1 cellular context compared by ENCODE assay signal in the genomic region with DNA sequence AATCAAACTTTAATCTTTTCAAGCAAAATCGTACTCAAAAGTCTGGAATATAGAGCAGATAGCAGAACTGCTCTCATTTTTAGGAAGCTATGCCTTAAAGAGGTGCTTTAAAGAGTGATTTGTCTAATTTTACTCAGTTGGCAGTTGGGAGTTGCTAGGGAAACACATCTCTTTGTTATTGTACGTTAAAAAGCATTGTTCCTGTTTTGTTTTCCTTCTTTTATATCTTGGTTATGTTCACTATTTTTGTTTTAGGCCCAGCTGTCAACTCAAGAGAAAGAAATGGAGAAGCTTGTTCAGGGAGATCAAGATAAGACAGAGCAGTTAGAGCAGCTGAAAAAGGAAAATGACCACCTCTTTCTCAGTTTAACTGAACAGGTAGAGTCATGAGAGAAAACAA.
TF ChIP-seq lines count a peak whose summit lies in the region.

No MANE protein-coding gene starts in this region.

TF ChIP-seq in K562, 482 proteins besides CTCF, POLR2A, EP300 and RAD21:
- TF ChIP-seq SOX6 (IDR thresholded peaks at IDR 0.05) (peak; percentile 40; the same call in 1 of the 2 replicates), KLF16 (IDR thresholded peaks at IDR 0.05) (no peak)
